In genomic region chr11:65380460-65381126, GRCh38 we compare ENCODE assay signal across 8 cellular contexts. TPM values are rescaled to one million over a fixed set of nuclear protein-coding genes. Genes with fewer than 3 reads are reported as not detected.
DNase-seq lines count a peak whose midpoint lies in the region; ATAC-seq lines count a peak whose summit lies in the region.

No MANE protein-coding gene starts in this region.

- H3K9me3 Mint-ChIP-seq in CD4-positive, alpha-beta memory T cell = peaks cover 0 to 1% (median 0%) of the 10 kb centered on the region in 8 donors
- no peaks in the 10 kb centered on the region for H3K9me3 Mint-ChIP-seq in activated naive CD8-positive, alpha-beta T cell treated with anti-CD3 and anti-CD28 coated beads, Interleukin-2, amount 10 ng/mL, durations not matched to agents 7 days and 5 days
- peaks cover 0 to 2% (median 0%) of the 10 kb centered on the region in 11 donors for H3K9me3 Mint-ChIP-seq in naive thymus-derived CD4-positive, alpha-beta T cell

- peaks cover 0 to 12% of the 10 kb centered on the region in 2 donors for H3K36me3 Mint-ChIP-seq in CD4-positive, alpha-beta memory T cell
- no peaks in the 10 kb centered on the region for H3K36me3 Mint-ChIP-seq in activated naive CD8-positive, alpha-beta T cell treated with anti-CD3 and anti-CD28 coated beads, Interleukin-2, amount 10 ng/mL, durations not matched to agents 7 days and 5 days
- H3K36me3 Mint-ChIP-seq in naive thymus-derived CD4-positive, alpha-beta T cell = peaks cover 0 to 3% (median 0%) of the 10 kb centered on the region in 5 donors

- peaks cover 6% of the 10 kb centered on the region for H3K36me3 ChIP-seq in CD4-positive, alpha-beta memory T cell (ENCODE audit: insufficient read depth, low read length)
- H3K36me3 ChIP-seq in H7 (replicated peaks; ENCODE audit: control insufficient read depth, insufficient read depth, low read length) = no peaks in the 10 kb centered on the region
- peaks cover 0 to 30% (median 0%) of the 10 kb centered on the region in 3 experiments for H3K36me3 ChIP-seq in naive thymus-derived CD4-positive, alpha-beta T cell (ENCODE audit: control insufficient read depth in 2 of 3, insufficient read depth in 3 of 3, low read length in 3 of 3)

- CTCF ChIA-PET in CD4-positive, alpha-beta memory T cell (lab: Charles Lee; ENCODE audit: partially characterized antibody) = interaction anchor here (0.8 to 6.3 kb wide), 13 partner anchors 10 to 160 kb away, joined by 3 to 75 read pairs (median 4); no protein-coding TSS in a partner anchor
- CTCF ChIA-PET in naive thymus-derived CD4-positive, alpha-beta T cell (lab: Charles Lee) = interaction anchor here (0.6 to 2.1 kb wide), 10 partner anchors 14 to 132 kb away, joined by 3 to 11 read pairs (median 4); no protein-coding TSS in a partner anchor

- H3K27ac Mint-ChIP-seq in CD4-positive, alpha-beta memory T cell = peak overlapping the region in 6 of 7 donors; percentile 65 to 100 (median 98)
- H3K27ac Mint-ChIP-seq in activated naive CD8-positive, alpha-beta T cell treated with anti-CD3 and anti-CD28 coated beads, Interleukin-2, amount 10 ng/mL, durations not matched to agents 7 days and 5 days = peak overlapping the region; percentile 96
- peak overlapping the region in 8 of 9 donors; percentile 71 to 100 (median 98) for H3K27ac Mint-ChIP-seq in naive thymus-derived CD4-positive, alpha-beta T cell

- peaks cover 22 to 53% (median 36%) of the 10 kb centered on the region in 4 donors for H3K4me1 Mint-ChIP-seq in CD4-positive, alpha-beta memory T cell
- H3K4me1 Mint-ChIP-seq in activated naive CD8-positive, alpha-beta T cell treated with anti-CD3 and anti-CD28 coated beads, Interleukin-2, amount 10 ng/mL, durations not matched to agents 7 days and 5 days = peaks cover 32% of the 10 kb centered on the region
- peaks cover 31 to 49% (median 41%) of the 10 kb centered on the region in 7 donors for H3K4me1 Mint-ChIP-seq in naive thymus-derived CD4-positive, alpha-beta T cell

- H3K9me3 ChIP-seq in CD4-positive, alpha-beta memory T cell (ENCODE audit: control insufficient read depth in 1 of 2, low read length in 2 of 2) = no peaks in the 10 kb centered on the region
- no peaks in the 10 kb centered on the region for H3K9me3 ChIP-seq in naive thymus-derived CD4-positive, alpha-beta T cell (ENCODE audit: control insufficient read depth in 2 of 3, low read length in 3 of 3)

- no peaks in the 10 kb centered on the region for H3K27me3 Mint-ChIP-seq in CD4-positive, alpha-beta memory T cell
- H3K27me3 Mint-ChIP-seq in activated naive CD8-positive, alpha-beta T cell treated with anti-CD3 and anti-CD28 coated beads, Interleukin-2, amount 10 ng/mL, durations not matched to agents 7 days and 5 days = no peaks in the 10 kb centered on the region
- no peaks in the 10 kb centered on the region for H3K27me3 Mint-ChIP-seq in naive thymus-derived CD4-positive, alpha-beta T cell

- ATAC-seq in activated naive CD8-positive, alpha-beta T cell treated with anti-CD3 and anti-CD28 coated beads, Interleukin-2, amount 10 ng/mL, durations not matched to agents 7 days and 5 days (ENCODE audit: low read depth) = no peak
- no peak for ATAC-seq in naive thymus-derived CD4-positive, alpha-beta T cell
- ATAC-seq in GM18517 (IDR thresholded peaks at IDR 0.05; ENCODE audit: unreplicated experiment) = no peak
- no peak for ATAC-seq in HG03469 (IDR thresholded peaks at IDR 0.05; ENCODE audit: unreplicated experiment)
- ATAC-seq in HG02884 (IDR thresholded peaks at IDR 0.05; ENCODE audit: unreplicated experiment) = no peak

- no peak overlapping the region for H3K4me3 ChIP-seq in CD4-positive, alpha-beta memory T cell (ENCODE audit: low read length in 2 of 2)
- H3K4me3 ChIP-seq in H7 (ENCODE audit: insufficient read depth, low read depth, low read length) = no peak overlapping the region
- no peak overlapping the region for H3K4me3 ChIP-seq in naive thymus-derived CD4-positive, alpha-beta T cell (ENCODE audit: low read length)

- DNase-seq in CD4-positive, alpha-beta memory T cell = no peak
- peak; percentile 52 for DNase-seq in H7
- no peak for DNase-seq in activated naive CD8-positive, alpha-beta T cell treated with anti-CD3 and anti-CD28 coated beads, Interleukin-2, amount 10 ng/mL, durations not matched to agents 7 days and 5 days
- no peak for DNase-seq in naive thymus-derived CD4-positive, alpha-beta T cell
- no peak for DNase-seq in H4 (ENCODE audit: low spot score)

- intact Hi-C loops in CD4-positive, alpha-beta memory T cell (cut with micrococcal nuclease) = no loop called here
- intact Hi-C loops in naive thymus-derived CD4-positive, alpha-beta T cell (cut with micrococcal nuclease) = no loop called here

- POLR2A ChIA-PET in CD4-positive, alpha-beta memory T cell (lab: Charles Lee; ENCODE audit: partially characterized antibody) = interaction anchor here (0.6 to 25.9 kb wide), 7 partner anchors 10 to 1403 kb away, joined by 3 to 654 read pairs (median 5); partner anchors contain the start of genes MALAT1, NEAT1 and SCYL1
- POLR2A ChIA-PET in activated naive CD8-positive, alpha-beta T cell treated with anti-CD3 and anti-CD28 coated beads, Interleukin-2, amount 10 ng/mL, durations not matched to agents 7 days and 5 days (lab: Charles Lee) = interaction anchor here (0.7 to 11.5 kb wide), 6 partner anchors 43 to 129 kb away, joined by 3 to 129 read pairs (median 10); partner anchors contain the start of gene NEAT1
- POLR2A ChIA-PET in naive thymus-derived CD4-positive, alpha-beta T cell (lab: Charles Lee) = interaction anchor here (0.6 to 17.2 kb wide), 9 partner anchors 10 to 123 kb away, joined by 3 to 460 read pairs (median 4); partner anchors contain the start of genes MALAT1 and NEAT1

- no peaks in the 10 kb centered on the region for H3K27me3 ChIP-seq in CD4-positive, alpha-beta memory T cell (ENCODE audit: insufficient read depth, low read length)
- no peaks in the 10 kb centered on the region for H3K27me3 ChIP-seq in H7 (ENCODE audit: control insufficient read depth, insufficient read depth, low read length)
- H3K27me3 ChIP-seq in naive thymus-derived CD4-positive, alpha-beta T cell (ENCODE audit: control insufficient read depth in 2 of 2, insufficient read depth in 2 of 2, low read length in 2 of 2) = no peaks in the 10 kb centered on the region

- peak overlapping the region in 5 of 8 donors; percentile 10 to 87 (median 41) for H3K4me3 Mint-ChIP-seq in CD4-positive, alpha-beta memory T cell
- no peak overlapping the region for H3K4me3 Mint-ChIP-seq in activated naive CD8-positive, alpha-beta T cell treated with anti-CD3 and anti-CD28 coated beads, Interleukin-2, amount 10 ng/mL, durations not matched to agents 7 days and 5 days
- H3K4me3 Mint-ChIP-seq in naive thymus-derived CD4-positive, alpha-beta T cell = peak overlapping the region in 9 of 10 donors; percentile 17 to 98 (median 92)

- no peak overlapping the region for H3K27ac ChIP-seq in CD4-positive, alpha-beta memory T cell (ENCODE audit: low read depth, low read length)
- H3K27ac ChIP-seq in naive thymus-derived CD4-positive, alpha-beta T cell (ENCODE audit: low read depth, low read length) = peak overlapping the region; percentile 82

- H3K4me1 ChIP-seq in CD4-positive, alpha-beta memory T cell (ENCODE audit: insufficient read depth, low read length) = peaks cover 47% of the 10 kb centered on the region
- peaks cover 35 to 36% of the 10 kb centered on the region in 2 donors for H3K4me1 ChIP-seq in naive thymus-derived CD4-positive, alpha-beta T cell (ENCODE audit: control insufficient read depth in 2 of 2, insufficient read depth in 2 of 2, low read length in 2 of 2)

RNA-seq across cellular contexts. Expression of gene SLC25A45, which starts 1.9 kb away (rescaled TPM):
- 10 to 100 TPM; 17.0 to 24.2 TPM for total RNA-seq in CD4-positive, alpha-beta memory T cell
- 10 to 100 TPM in 1 of 2 donors, 1 to 10 TPM in 1; 7.2 to 15.0 TPM for polyA plus RNA-seq in CD4-positive, alpha-beta memory T cell
- 0.73 and 0.81 TPM in 2 replicates for total RNA-seq in H7 (2014; rRNA removed; shearing (Covaris generic))
- 10 to 100 TPM; 25.5 to 29.6 TPM for total RNA-seq in activated naive CD8-positive, alpha-beta T cell treated with anti-CD3 and anti-CD28 coated beads, Interleukin-2, amount 10 ng/mL, durations not matched to agents 7 days and 5 days
- total RNA-seq in naive thymus-derived CD4-positive, alpha-beta T cell = 10 to 100 TPM; 20.2 to 90.6 (median 34.1) TPM
- 10 to 100 TPM; 12.3 to 21.3 TPM for polyA plus RNA-seq in naive thymus-derived CD4-positive, alpha-beta T cell
- total RNA-seq in H4 (2014; rRNA removed; shearing (Covaris generic)) = 0.10 and 0.91 TPM in 2 replicates

RNA-seq across cellular contexts. Expression of gene FRMD8, which starts 5.8 kb away (rescaled TPM):
- total RNA-seq in CD4-positive, alpha-beta memory T cell = 10 to 100 TPM; 69.1 to 71.2 TPM
- 10 to 100 TPM; 44.1 to 55.6 TPM for polyA plus RNA-seq in CD4-positive, alpha-beta memory T cell
- 24.5 and 37.1 TPM in 2 replicates for total RNA-seq in H7 (2014; rRNA removed; shearing (Covaris generic))
- 10 to 100 TPM; 51.5 to 55.4 TPM for total RNA-seq in activated naive CD8-positive, alpha-beta T cell treated with anti-CD3 and anti-CD28 coated beads, Interleukin-2, amount 10 ng/mL, durations not matched to agents 7 days and 5 days
- total RNA-seq in naive thymus-derived CD4-positive, alpha-beta T cell = 10 to 100 TPM; 28.9 to 66.8 (median 44.7) TPM
- polyA plus RNA-seq in naive thymus-derived CD4-positive, alpha-beta T cell = 10 to 100 TPM; 39.3 to 55.8 TPM
- total RNA-seq in H4 (2014; rRNA removed; shearing (Covaris generic)) = 16.3 and 37.3 TPM in 2 replicates

RNA-seq across cellular contexts. Expression of gene TIGD3, which starts 26.0 kb away (rescaled TPM):
- 1 to 10 TPM in 1 of 2 experiments, under 1 TPM in 1; 0.96 to 1.1 TPM for total RNA-seq in CD4-positive, alpha-beta memory T cell
- under 1 TPM in 1 of 2 donors, not detected in 1; 0.26 TPM for polyA plus RNA-seq in CD4-positive, alpha-beta memory T cell
- total RNA-seq in H7 (2014; rRNA removed; shearing (Covaris generic)) = 0.35 and 0.70 TPM in 2 replicates
- 1 to 10 TPM in 1 of 2 experiments, under 1 TPM in 1; 0.97 to 1.2 TPM for total RNA-seq in activated naive CD8-positive, alpha-beta T cell treated with anti-CD3 and anti-CD28 coated beads, Interleukin-2, amount 10 ng/mL, durations not matched to agents 7 days and 5 days
- total RNA-seq in naive thymus-derived CD4-positive, alpha-beta T cell = 1 to 10 TPM in 4 of 5 experiments, under 1 TPM in 1; 0.39 to 2.0 (median 1.6) TPM
- under 1 TPM; 0.45 to 0.75 TPM for polyA plus RNA-seq in naive thymus-derived CD4-positive, alpha-beta T cell
- 1.1 and 1.6 TPM in 2 replicates for total RNA-seq in H4 (2014; rRNA removed; shearing (Covaris generic))

RNA-seq across cellular contexts. Expression of gene NEAT1, which starts 42.0 kb away (rescaled TPM):
- total RNA-seq in CD4-positive, alpha-beta memory T cell = 100 to 1,000 TPM; 685 to 687 TPM
- polyA plus RNA-seq in CD4-positive, alpha-beta memory T cell = 1 to 10 TPM; 2.3 to 4.0 TPM
- total RNA-seq in H7 (2014; rRNA removed; shearing (Covaris generic)) = 6.4 and 10.6 TPM in 2 replicates
- 100 to 1,000 TPM; 402 to 407 TPM for total RNA-seq in activated naive CD8-positive, alpha-beta T cell treated with anti-CD3 and anti-CD28 coated beads, Interleukin-2, amount 10 ng/mL, durations not matched to agents 7 days and 5 days
- total RNA-seq in naive thymus-derived CD4-positive, alpha-beta T cell = 1,000 to 10,000 TPM in 1 of 5 experiments, 100 to 1,000 TPM in 4; 358 to 1,454 (median 414) TPM
- 1 to 10 TPM; 2.5 to 2.6 TPM for polyA plus RNA-seq in naive thymus-derived CD4-positive, alpha-beta T cell
- total RNA-seq in H4 (2014; rRNA removed; shearing (Covaris generic)) = 2.9 and 3.4 TPM in 2 replicates

RNA-seq across cellular contexts. Expression of gene DPF2, which starts 46.9 kb away (rescaled TPM):
- total RNA-seq in CD4-positive, alpha-beta memory T cell = 100 to 1,000 TPM; 101 to 102 TPM
- 10 to 100 TPM; 65.1 to 67.8 TPM for polyA plus RNA-seq in CD4-positive, alpha-beta memory T cell
- 65.2 and 69.2 TPM in 2 replicates for total RNA-seq in H7 (2014; rRNA removed; shearing (Covaris generic))
- 10 to 100 TPM; 80.2 to 82.7 TPM for total RNA-seq in activated naive CD8-positive, alpha-beta T cell treated with anti-CD3 and anti-CD28 coated beads, Interleukin-2, amount 10 ng/mL, durations not matched to agents 7 days and 5 days
- 10 to 100 TPM; 45.3 to 99.3 (median 88.1) TPM for total RNA-seq in naive thymus-derived CD4-positive, alpha-beta T cell
- 10 to 100 TPM; 52.4 to 70.6 TPM for polyA plus RNA-seq in naive thymus-derived CD4-positive, alpha-beta T cell
- total RNA-seq in H4 (2014; rRNA removed; shearing (Covaris generic)) = 29.0 and 29.2 TPM in 2 replicates
